In genomic region chr19:3572855-3573161, GRCh38 we compare ENCODE assay signal across 2 cellular contexts.
TF ChIP-seq lines count a peak whose summit lies in the region.

TSS of gene HMG20B (plus strand) at chr19:3572944. CDS start at chr19:3573310, 366 bp downstream.

TF ChIP-seq in A549, 52 proteins besides CTCF, POLR2A, EP300 and RAD21:
- TF ChIP-seq USF2 (IDR thresholded peaks at IDR 0.05) (no peak), JUN (IDR thresholded peaks at IDR 0.05) (peak in 1 of 2 experiments; percentile 62; a peak in 2 of 5 replicates)

TF ChIP-seq in IMR-90, 13 proteins besides CTCF, POLR2A, EP300 and RAD21:
- TF ChIP-seq CHD1 (IDR thresholded peaks at IDR 0.05; ENCODE audit: low read depth, low read length) (no peak), SMC3 (IDR thresholded peaks at IDR 0.05; ENCODE audit: low read depth, low read length) (no peak), MXI1 (IDR thresholded peaks at IDR 0.05; ENCODE audit: borderline replicate concordance, low read depth, low read length) (no peak), FOS (IDR thresholded peaks at IDR 0.05; ENCODE audit: low read depth, low read length) (no peak), RFX5 (IDR thresholded peaks at IDR 0.05; ENCODE audit: low read depth, low read length) (no peak), NFE2L2 (IDR thresholded peaks at IDR 0.05; ENCODE audit: low read depth, low read length) (no peak), MAZ (IDR thresholded peaks at IDR 0.05; ENCODE audit: borderline replicate concordance, low read depth, low read length) (no peak), RCOR1 (IDR thresholded peaks at IDR 0.05; ENCODE audit: insufficient replicate concordance, low read length) (no peak), ELK1 (IDR thresholded peaks at IDR 0.05; ENCODE audit: borderline replicate concordance, low read depth, low read length) (no peak), BHLHE40 (IDR thresholded peaks at IDR 0.05; ENCODE audit: low read depth, low read length) (no peak)
